Comparison of ENCODE assay signal across 11 cellular contexts in the genomic region with DNA sequence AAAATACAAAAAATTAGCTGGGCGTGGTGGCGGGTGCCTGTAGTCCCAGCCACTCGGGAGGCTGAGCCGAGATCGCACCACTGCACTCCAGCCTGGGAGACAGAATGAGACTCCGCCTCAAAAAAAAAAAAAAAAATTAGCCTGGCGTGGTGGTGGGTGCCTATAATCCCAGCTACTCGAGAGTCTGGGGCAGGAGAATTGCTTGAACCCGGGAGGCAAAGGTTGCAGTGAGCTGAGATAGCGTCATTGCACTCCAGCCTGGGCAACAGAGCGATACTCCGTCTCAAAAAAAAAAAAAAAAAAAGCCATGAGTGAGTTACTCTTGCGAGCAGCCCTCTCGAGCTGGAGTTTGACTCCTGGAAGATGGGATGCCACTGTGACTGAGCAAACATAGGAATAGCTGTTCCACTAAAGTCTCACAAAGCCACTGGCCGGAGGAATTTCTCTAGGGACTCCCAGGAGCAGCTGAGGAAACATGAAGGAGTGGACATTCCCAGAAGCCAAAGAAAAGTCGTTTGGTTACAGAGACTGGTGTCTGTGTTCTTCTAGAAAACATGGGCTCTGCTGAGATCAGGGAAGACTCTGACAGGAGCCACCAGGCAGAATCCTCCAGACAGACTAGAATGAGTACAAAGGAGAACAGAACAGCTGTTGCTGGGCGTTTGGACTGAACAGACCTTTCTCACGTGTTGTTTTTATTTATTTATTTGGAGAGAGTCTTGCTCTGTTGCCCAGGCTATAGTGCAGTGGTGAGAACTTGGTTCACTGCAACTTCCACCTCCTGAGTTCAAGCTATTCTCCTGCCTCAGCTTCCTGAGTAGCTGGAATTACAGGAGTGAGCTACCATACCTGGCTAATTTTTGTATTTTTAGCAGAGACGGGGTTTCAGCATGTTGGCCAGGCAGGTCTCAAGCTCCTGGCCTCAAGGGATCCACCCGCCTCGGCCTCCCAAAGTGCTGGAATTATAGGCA. TPM values are rescaled to one million over a fixed set of nuclear protein-coding genes. Genes with fewer than 3 reads are reported as not detected.
DNase-seq lines count a peak whose midpoint lies in the region; ATAC-seq and TF ChIP-seq lines count a peak whose summit lies in the region.
"Had no signal": no experiment of that assay in that cellular context is flagged by ENCODE, and none has a peak within 500 bp of the region (broad histone marks: within the 10 kb centered on the region; RNA-seq: fewer than 3 reads in every experiment).

No MANE protein-coding gene starts in this region.

- H4K20me1 ChIP-seq in Karpas-422 (ENCODE audit: insufficient read depth, low read depth, low read length), result 0 out of 2 replicates have a peak, but pooled peaks cover 6% of the 10 kb centered on the region

- H3K27ac ChIP-seq in heart left ventricle, result peak overlapping the region in 11 of 12 donors; percentile 66 to 86 (median 81)
- H3K27ac ChIP-seq in neuronal stem cell (replicated peaks; ENCODE audit: low read length), result no peak overlapping the region
- H3K27ac ChIP-seq in upper lobe of left lung, result peak overlapping the region; percentile 63 to 88 (median 80)
- H3K27ac ChIP-seq in Karpas-422 (ENCODE audit: low read length), result no peak overlapping the region

- no peak overlapping the region for H2BK120ac ChIP-seq in neuronal stem cell (ENCODE audit: low read depth, low read length)

- H3K4me2 ChIP-seq in neuronal stem cell (ENCODE audit: insufficient read depth, low read length, poor library complexity, severe bottlenecking) (no peak overlapping the region), Karpas-422 (ENCODE audit: low read depth, low read length, poor library complexity, severe bottlenecking) (no peak overlapping the region)

- no peak overlapping the region for H2BK12ac ChIP-seq in neuronal stem cell (ENCODE audit: low read length)

- CTCF ChIA-PET in activated CD8-positive, alpha-beta memory T cell treated with anti-CD3 and anti-CD28 coated beads, Interleukin-2, amount 10 ng/mL, durations not matched to agents 7 days and 5 days (lab: Charles Lee), result interaction anchor here (0.8 to 1.5 kb wide), 5 partner anchors 14 to 50 kb away, joined by 3 to 4 read pairs (median 3); a partner anchor contains a TSS
- CTCF ChIA-PET in Calu3 (lab: Charles Lee), result no interaction called here

- no peaks in the 10 kb centered on the region for H3K27me3 Mint-ChIP-seq in activated CD8-positive, alpha-beta memory T cell treated with anti-CD3 and anti-CD28 coated beads, Interleukin-2, amount 10 ng/mL, durations not matched to agents 7 days and 5 days
- H3K27me3 Mint-ChIP-seq in Calu3 (ENCODE audit: unreplicated experiment), result no peaks in the 10 kb centered on the region

- H3K4me1 ChIP-seq in heart left ventricle (peaks cover 0 to 62% (median 18%) of the 10 kb centered on the region in 12 donors), neuronal stem cell (ENCODE audit: control insufficient read depth in 2 of 2, insufficient read depth in 1 of 2, low read depth in 1 of 2, low read length in 2 of 2) (peaks cover 5 to 8% of the 10 kb centered on the region in 2 donors), upper lobe of left lung (peaks cover 14 to 52% (median 16%) of the 10 kb centered on the region in 4 donors), Karpas-422 (ENCODE audit: low read length) (peaks cover 26% of the 10 kb centered on the region)

- no peak for DNase-seq in activated CD8-positive, alpha-beta memory T cell treated with anti-CD3 and anti-CD28 coated beads, Interleukin-2, amount 10 ng/mL, durations not matched to agents 7 days and 5 days
- no peak for DNase-seq in activated CD8-positive, alpha-beta memory T cell treated with anti-CD3 and anti-CD28 coated beads, Interleukin-2, amount 50 U/mL, for 48 hours
- peak in 4 of 5 donors; percentile 47 to 69 (median 56) for DNase-seq in heart left ventricle
- DNase-seq in neuronal stem cell (ENCODE audit: low spot score), result no peak
- DNase-seq in upper lobe of left lung, result no peak
- DNase-seq in Karpas-422, result no peak
- DNase-seq in Calu3, result no peak
- DNase-seq: activated effector memory CD4-positive, alpha-beta T cell treated with Interleukin-2 at 50 U/mL for 16 hours; KBM-7; NCI-H510A treated with DMSO at 0.1 percent for 48 hours had no signal

- no peak overlapping the region for H2AK5ac ChIP-seq in neuronal stem cell (ENCODE audit: low read depth, low read length)

- H3K4me3 ChIP-seq in heart left ventricle, result peak overlapping the region in 8 of 12 donors; percentile 2 to 39 (median 27)
- no peak overlapping the region for H3K4me3 ChIP-seq in neuronal stem cell (ENCODE audit: low read length in 2 of 2)
- H3K4me3 ChIP-seq in upper lobe of left lung, result peak overlapping the region in 3 of 4 donors; percentile 6 to 27 (median 26)
- no peak overlapping the region for H3K4me3 ChIP-seq in Karpas-422 (ENCODE audit: low read length)

- H3K14ac ChIP-seq in neuronal stem cell (ENCODE audit: low read length), result no peak overlapping the region

- no peak for ATAC-seq in activated CD8-positive, alpha-beta memory T cell treated with anti-CD3 and anti-CD28 coated beads, Interleukin-2, amount 10 ng/mL, durations not matched to agents 7 days and 5 days
- ATAC-seq in heart left ventricle, result peak; percentile 48 to 75 (median 60)
- ATAC-seq in upper lobe of left lung (ENCODE audit: low FRiP score in 2 of 2), result no peak
- no peak for ATAC-seq in GM18868 (IDR thresholded peaks at IDR 0.05; ENCODE audit: unreplicated experiment)

- H3K27ac Mint-ChIP-seq in activated CD8-positive, alpha-beta memory T cell treated with anti-CD3 and anti-CD28 coated beads, Interleukin-2, amount 10 ng/mL, durations not matched to agents 7 days and 5 days, result no peak overlapping the region
- H3K27ac Mint-ChIP-seq in Calu3 (ENCODE audit: unreplicated experiment), result no peak overlapping the region

- no peak overlapping the region for H3K23ac ChIP-seq in neuronal stem cell (ENCODE audit: low read depth, low read length, poor library complexity)

- H3K36me3 Mint-ChIP-seq in activated CD8-positive, alpha-beta memory T cell treated with anti-CD3 and anti-CD28 coated beads, Interleukin-2, amount 10 ng/mL, durations not matched to agents 7 days and 5 days, result no peaks in the 10 kb centered on the region
- H3K36me3 Mint-ChIP-seq in Calu3 (ENCODE audit: insufficient read depth, unreplicated experiment), result no peaks in the 10 kb centered on the region

- TF ChIP-seq POLR2A in heart left ventricle (IDR thresholded peaks at IDR 0.05) (no peak), upper lobe of left lung (IDR thresholded peaks at IDR 0.05) (no peak)

- no peaks in the 10 kb centered on the region for H3K79me1 ChIP-seq in neuronal stem cell (ENCODE audit: low read depth, low read length)

- H3K18ac ChIP-seq in neuronal stem cell (ENCODE audit: low read length), result peak overlapping the region; percentile 49

- H3K9me3 ChIP-seq in heart left ventricle, result no peaks in the 10 kb centered on the region
- H3K9me3 ChIP-seq in neuronal stem cell (replicated peaks in 1 of 2; ENCODE audit: control insufficient read depth in 2 of 2, insufficient read depth in 1 of 2, low read depth in 1 of 2, low read length in 2 of 2), result no peaks in the 10 kb centered on the region
- H3K9me3 ChIP-seq in upper lobe of left lung, result no peaks in the 10 kb centered on the region
- no peaks in the 10 kb centered on the region for H3K9me3 ChIP-seq in Karpas-422 (ENCODE audit: low read length)

- no peak for TF ChIP-seq CTCF in heart left ventricle (IDR thresholded peaks at IDR 0.05)
- no peak for TF ChIP-seq CTCF in upper lobe of left lung (IDR thresholded peaks at IDR 0.05)
- no peak for TF ChIP-seq CTCF in Calu3 (IDR thresholded peaks at IDR 0.05; ENCODE audit: unreplicated experiment)

- no peak overlapping the region for H2BK5ac ChIP-seq in neuronal stem cell (ENCODE audit: low read length)

- no peaks in the 10 kb centered on the region for H3K9me2 ChIP-seq in Karpas-422 (replicated peaks; ENCODE audit: insufficient read depth, low read length)

- H3K79me2 ChIP-seq in Karpas-422 (ENCODE audit: low read length), result no peaks in the 10 kb centered on the region

- 59 to 76% (median 73%) methylated on average over 21 of the region's 21 CpGs for WGBS in heart left ventricle, 4 donors
- WGBS in neuronal stem cell (ENCODE audit: extremely low coverage in 2 of 2, insufficient read length in 2 of 2, insufficient replicate concordance in 1 of 2), 2 donors, result no CpG with 5 or more reads among the region's 21 CpGs
- 67% methylated on average over 21 of the region's 21 CpGs for WGBS in upper lobe of left lung, 2 donors

- no peaks in the 10 kb centered on the region for H3K36me3 ChIP-seq in heart left ventricle
- H3K36me3 ChIP-seq in neuronal stem cell (replicated peaks in 1 of 2; ENCODE audit: control insufficient read depth in 2 of 2, insufficient read depth in 2 of 2, low read length in 2 of 2), result no peaks in the 10 kb centered on the region
- no peaks in the 10 kb centered on the region for H3K36me3 ChIP-seq in upper lobe of left lung
- H3K36me3 ChIP-seq in Karpas-422 (ENCODE audit: insufficient read depth, low read length), result no peaks in the 10 kb centered on the region

- intact Hi-C loops in heart left ventricle (cut with DNase I), result loop anchor here in 2 of 10 donors (1.0 to 5.0 kb wide), 2 partner anchors 19 to 32 kb away; no protein-coding TSS in a partner anchor
- intact Hi-C loops in Calu3 (cut with micrococcal nuclease; ENCODE audit: unreplicated experiment), result no loop called here

- H3K9me3 Mint-ChIP-seq in activated CD8-positive, alpha-beta memory T cell treated with anti-CD3 and anti-CD28 coated beads, Interleukin-2, amount 10 ng/mL, durations not matched to agents 7 days and 5 days (ENCODE audit: low read depth), result no peaks in the 10 kb centered on the region
- no peaks in the 10 kb centered on the region for H3K9me3 Mint-ChIP-seq in Calu3 (ENCODE audit: low read depth, unreplicated experiment)

- H2AFZ ChIP-seq in neuronal stem cell (ENCODE audit: low read length) (peak overlapping the region; percentile 54), Karpas-422 (ENCODE audit: low read length) (no peak overlapping the region)

- H3K4ac ChIP-seq in neuronal stem cell (ENCODE audit: low read length), result no peak overlapping the region

- H3K9ac ChIP-seq in neuronal stem cell (ENCODE audit: low read depth, low read length, poor library complexity) (no peak overlapping the region), Karpas-422 (ENCODE audit: low read length) (no peak overlapping the region)

- H4K8ac ChIP-seq in neuronal stem cell (ENCODE audit: low read depth, low read length), result no peak overlapping the region

- BruUV-seq in Calu3 (replicated peaks; lab: Mats Ljungman, UMichigan), result no TSS peak

- peak overlapping the region; percentile 79 for H2BK15ac ChIP-seq in neuronal stem cell (ENCODE audit: low read length)

- peak overlapping the region; percentile 49 for H3K4me3 Mint-ChIP-seq in activated CD8-positive, alpha-beta memory T cell treated with anti-CD3 and anti-CD28 coated beads, Interleukin-2, amount 10 ng/mL, durations not matched to agents 7 days and 5 days
- no peak overlapping the region for H3K4me3 Mint-ChIP-seq in Calu3 (ENCODE audit: low read depth, unreplicated experiment)

- TF ChIP-seq EP300 in upper lobe of left lung (IDR thresholded peaks at IDR 0.05), result no peak

- H3K4me1 Mint-ChIP-seq in activated CD8-positive, alpha-beta memory T cell treated with anti-CD3 and anti-CD28 coated beads, Interleukin-2, amount 10 ng/mL, durations not matched to agents 7 days and 5 days, result peaks cover 45% of the 10 kb centered on the region
- H3K4me1 Mint-ChIP-seq in Calu3 (ENCODE audit: low read depth, unreplicated experiment), result peaks cover 13% of the 10 kb centered on the region

- no peak overlapping the region for H4K91ac ChIP-seq in neuronal stem cell (ENCODE audit: low read depth, low read length, poor library complexity)

- H3K27me3 ChIP-seq in heart left ventricle (no peaks in the 10 kb centered on the region), neuronal stem cell (ENCODE audit: control insufficient read depth in 3 of 3, insufficient read depth in 3 of 3, low read depth in 1 of 3, low read length in 3 of 3) (no peaks in the 10 kb centered on the region), upper lobe of left lung (no peaks in the 10 kb centered on the region), Karpas-422 (ENCODE audit: low read length) (no peaks in the 10 kb centered on the region)

RNA-seq across cellular contexts. Expression of a gene that starts 32.4 kb away (rescaled TPM):
- 100 to 1,000 TPM; 695 to 913 TPM for total RNA-seq in activated CD8-positive, alpha-beta memory T cell treated with anti-CD3 and anti-CD28 coated beads, Interleukin-2, amount 10 ng/mL, durations not matched to agents 7 days and 5 days
- total RNA-seq in heart left ventricle, result 100 to 1,000 TPM; 126 to 482 (median 238) TPM
- polyA plus RNA-seq in heart left ventricle, result 100 to 1,000 TPM; 109 to 407 TPM
- 60.4 TPM for polyA plus RNA-seq in neuronal stem cell (2013, experiment 1 of 2)
- 59.3 TPM for polyA plus RNA-seq in neuronal stem cell (2013, experiment 2 of 2)
- total RNA-seq in upper lobe of left lung, result 100 to 1,000 TPM; 486 to 925 (median 599) TPM
- total RNA-seq in Karpas-422 (2014; rRNA removed; shearing (Covaris generic); ENCODE audit: low replicate concordance), result 57.5 and 95.1 TPM in 2 replicates
- 526 and 606 TPM in 2 replicates for total RNA-seq in Calu3 (2022)

Comparison
In these comparisons a context has a peak if more than half of its experiments do, and no peak if none do; other contexts are left out.
1. ATAC-seq: peak in heart left ventricle (4 of 4); none in activated CD8-positive, alpha-beta memory T cell treated with anti-CD3 and anti-CD28 coated beads, Interleukin-2, amount 10 ng/mL, durations not matched to agents 7 days and 5 days (single experiment), upper lobe of left lung (0 of 2) and GM18868 (single experiment).
2. DNase-seq: peak in heart left ventricle (4 of 5); none in activated CD8-positive, alpha-beta memory T cell treated with anti-CD3 and anti-CD28 coated beads, Interleukin-2, amount 10 ng/mL, durations not matched to agents 7 days and 5 days (single experiment), activated CD8-positive, alpha-beta memory T cell treated with anti-CD3 and anti-CD28 coated beads, Interleukin-2, amount 50 U/mL, for 48 hours (single experiment), neuronal stem cell (single experiment), upper lobe of left lung (0 of 2), Karpas-422 (single experiment) and Calu3 (single experiment).
3. H3K27ac ChIP-seq: peak in heart left ventricle (11 of 12) and upper lobe of left lung (4 of 4); none in neuronal stem cell (single experiment) and Karpas-422 (single experiment).
4. H3K4me3 ChIP-seq: peak in heart left ventricle (8 of 12) and upper lobe of left lung (3 of 4); none in neuronal stem cell (0 of 2) and Karpas-422 (single experiment).